ENCODE assay signal across 26 cellular contexts in the genomic region with DNA sequence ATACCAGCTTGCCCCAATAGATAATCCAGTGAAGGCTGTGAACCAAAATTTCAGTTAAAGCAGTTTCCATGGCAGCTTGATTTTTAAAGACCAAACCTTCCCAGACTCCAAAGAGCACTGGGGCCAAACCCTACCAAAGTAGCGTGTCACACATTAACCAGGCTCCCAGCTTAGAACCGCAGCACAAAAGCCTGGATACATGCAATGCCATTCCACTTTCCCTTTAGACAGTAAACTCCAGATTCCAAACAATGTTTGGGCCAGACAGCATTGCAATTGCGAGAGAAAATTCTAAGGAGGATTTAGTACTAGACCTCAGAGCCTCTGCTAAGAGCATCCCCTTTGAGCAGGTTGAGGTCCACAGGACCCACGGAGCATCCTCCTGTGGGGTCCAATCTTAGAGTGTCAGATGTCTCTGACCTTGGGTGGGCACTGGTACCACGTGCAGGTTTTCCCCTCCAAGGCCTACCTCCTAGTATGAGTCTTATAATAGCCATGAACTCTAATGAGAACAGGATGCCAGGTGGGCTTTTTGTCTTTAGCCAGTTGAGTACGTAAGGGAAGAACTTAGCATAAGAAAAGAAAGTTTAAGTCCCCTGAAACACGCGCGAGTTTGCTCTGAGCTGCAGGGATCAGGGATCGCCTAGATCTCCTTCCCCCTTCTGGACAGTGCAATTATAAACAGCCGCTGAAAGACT. TPM values are rescaled to one million over a fixed set of nuclear protein-coding genes. Genes with fewer than 3 reads are reported as not detected.
DNase-seq lines count a peak whose midpoint lies in the region; ATAC-seq and TF ChIP-seq lines count a peak whose summit lies in the region.
"Had no signal": no experiment of that assay in that cellular context is flagged by ENCODE, and none has a peak within 500 bp of the region (broad histone marks: within the 10 kb centered on the region; RNA-seq: fewer than 3 reads in every experiment).

No MANE protein-coding gene starts in this region.

- ATAC-seq in GM21786 (IDR thresholded peaks at IDR 0.05; ENCODE audit: unreplicated experiment) (no peak), GM19328 (IDR thresholded peaks at IDR 0.05; ENCODE audit: unreplicated experiment) (no peak)
- ATAC-seq: CD8-positive, alpha-beta T cell; left ventricle myocardium superior; natural killer cell treated with Interleukin-12 subunit alpha and Interleukin-12 subunit beta and Interleukin-15 and Interleukin-18, amount 100 ng/mL, for 72 hours had no signal

- H2BK120ac ChIP-seq in mesendoderm (ENCODE audit: low read depth, low read length), result no peak overlapping the region

- H3K18ac ChIP-seq in mesendoderm (ENCODE audit: low read length), result no peak overlapping the region

- no CpG with 5 or more reads among the region's 11 CpGs for WGBS in mesendoderm (ENCODE audit: extremely low coverage, insufficient coverage, low lambda C conversion rate)

- H3K4me3 ChIP-seq in AG10803 (ENCODE audit: low read length) (no peak overlapping the region), KMS-11 (IDR thresholded peaks at IDR 0.05; ENCODE audit: insufficient read depth, low read depth, low read length) (no peak overlapping the region), iPS-18a (ENCODE audit: low read length) (no peak overlapping the region), mesendoderm (ENCODE audit: low read length) (no peak overlapping the region), MM.1S (ENCODE audit: low read length) (no peak overlapping the region)
- H3K4me3 ChIP-seq: transverse colon had no signal

- H2BK15ac ChIP-seq in mesendoderm (replicated peaks; ENCODE audit: low read depth), result no peak overlapping the region

- TF ChIP-seq CTCF in AG10803 (conservative IDR thresholded peaks at IDR 0.05; ENCODE audit: low read length) (no peak), KMS-11 (conservative IDR thresholded peaks at IDR 0.05; ENCODE audit: low read depth, low read length) (no peak), MM.1S (IDR thresholded peaks at IDR 0.05; ENCODE audit: low read length) (no peak)

- peaks cover 53% of the 10 kb centered on the region for H3K4me1 ChIP-seq in KMS-11 (ENCODE audit: low read depth, poor library complexity, severe bottlenecking)
- peaks cover 19% of the 10 kb centered on the region for H3K4me1 ChIP-seq in iPS-18a (ENCODE audit: control insufficient read depth, low read depth, low read length)
- H3K4me1 ChIP-seq in mesendoderm (ENCODE audit: control insufficient read depth, low read depth, low read length), result no peaks in the 10 kb centered on the region
- H3K4me1 ChIP-seq in MM.1S (ENCODE audit: low read length), result peaks cover 28% of the 10 kb centered on the region

- no peak overlapping the region for H3K9ac ChIP-seq in KMS-11
- no peak overlapping the region for H3K9ac ChIP-seq in iPS-18a (ENCODE audit: low read length)
- H3K9ac ChIP-seq in mesendoderm (ENCODE audit: low read length), result no peak overlapping the region
- H3K9ac ChIP-seq in MM.1S (ENCODE audit: low read length), result no peak overlapping the region

- H3K9me3 ChIP-seq in iPS-18a (ENCODE audit: control insufficient read depth, low read depth, low read length), result peaks cover 6% of the 10 kb centered on the region
- no peaks in the 10 kb centered on the region for H3K9me3 ChIP-seq in MM.1S (replicated peaks; ENCODE audit: insufficient read depth, low read length)

- H3K9me2 ChIP-seq in MM.1S (replicated peaks; ENCODE audit: insufficient read depth, low read length), result no peaks in the 10 kb centered on the region

- H2AK5ac ChIP-seq in mesendoderm (ENCODE audit: low read length), result no peak overlapping the region

- no peak overlapping the region for H3K23ac ChIP-seq in mesendoderm (ENCODE audit: low read length)

- H4K5ac ChIP-seq in mesendoderm (ENCODE audit: low read length), result no peak overlapping the region

- no peak overlapping the region for H3K27ac ChIP-seq in KMS-11
- peak overlapping the region; percentile 59 for H3K27ac ChIP-seq in iPS-18a (ENCODE audit: low read length)
- no peak overlapping the region for H3K27ac ChIP-seq in mesendoderm (ENCODE audit: low read depth, low read length)
- no peak overlapping the region for H3K27ac ChIP-seq in MM.1S (ENCODE audit: low read length)
- H3K27ac ChIP-seq: transverse colon, VCaP had no signal

- H3K36me3 ChIP-seq in KMS-11 (ENCODE audit: insufficient read depth) (no peaks in the 10 kb centered on the region), iPS-18a (ENCODE audit: control insufficient read depth, low read depth, low read length) (no peaks in the 10 kb centered on the region), mesendoderm (ENCODE audit: control insufficient read depth, insufficient read depth, low read length) (no peaks in the 10 kb centered on the region), MM.1S (replicated peaks; ENCODE audit: insufficient read depth, low read length) (no peaks in the 10 kb centered on the region)
- H3K36me3 ChIP-seq: transverse colon had no signal

- H3K4me2 ChIP-seq in KMS-11, result peak overlapping the region; percentile 72; the same call in 1 of the 2 replicates
- H3K4me2 ChIP-seq in mesendoderm (ENCODE audit: low read length), result no peak overlapping the region
- H3K4me2 ChIP-seq in MM.1S (ENCODE audit: low read depth, low read length), result no peak overlapping the region

- H3F3A ChIP-seq in MM.1S (ENCODE audit: insufficient read depth, low read length), result peaks cover 18% of the 10 kb centered on the region

- H3K56ac ChIP-seq in mesendoderm (ENCODE audit: low read length), result no peak overlapping the region

- no peaks in the 10 kb centered on the region for H3K79me2 ChIP-seq in KMS-11 (ENCODE audit: insufficient read depth, low read depth)
- H3K79me2 ChIP-seq in mesendoderm (ENCODE audit: control insufficient read depth, insufficient read depth, low read length), result no peaks in the 10 kb centered on the region
- no peaks in the 10 kb centered on the region for H3K79me2 ChIP-seq in MM.1S (ENCODE audit: low read length)

- H4K20me1 ChIP-seq in KMS-11 (ENCODE audit: insufficient read depth) (no peaks in the 10 kb centered on the region), MM.1S (ENCODE audit: insufficient read depth, low read length) (no peaks in the 10 kb centered on the region)

- peak; percentile 16 for DNase-seq in AG10803 (ENCODE audit: low read depth)
- DNase-seq in mesendoderm, result peak; percentile 2
- no peak for DNase-seq in MM.1S
- DNase-seq in activated CD8-positive, alpha-beta memory T cell treated with anti-CD3 and anti-CD28 coated beads for 24 hours, result no peak
- DNase-seq: activated CD4-positive, alpha-beta T cell treated with anti-CD3 and anti-CD28 coated beads, Interleukin-2, amount 10 ng/mL, durations not matched to agents 7 days and 5 days; activated naive CD4-positive, alpha-beta T cell treated with anti-CD3 and anti-CD28 coated beads for 36 hours; amniotic stem cell; CD8-positive, alpha-beta T cell; DMS 273 treated with DMSO at 0.1 percent for 48 hours; GDM1; GOT3; Kasumi-1; left ventricle myocardium superior; NCI-H1092; NCI-H1930; NCI-H2227 treated with DMSO at 0.1 percent for 48 hours; NCI-H774; OCI-M1; stimulated activated CD8-positive, alpha-beta memory T cell treated with anti-CD3 and anti-CD28 coated beads, Interleukin-4, amount 100 ng/mL, for 48 hours; transverse colon had no signal

- H2AFZ ChIP-seq in KMS-11 (ENCODE audit: low read depth), result no peak overlapping the region
- H2AFZ ChIP-seq in MM.1S (ENCODE audit: low read length), result no peak overlapping the region

- no peak overlapping the region for H4K8ac ChIP-seq in mesendoderm (ENCODE audit: low read depth, low read length)

- H3K79me1 ChIP-seq in mesendoderm (ENCODE audit: low read length), result no peaks in the 10 kb centered on the region

- no peaks in the 10 kb centered on the region for H3K27me3 ChIP-seq in KMS-11 (ENCODE audit: insufficient read depth, low read depth)
- H3K27me3 ChIP-seq in iPS-18a (ENCODE audit: control insufficient read depth, insufficient read depth, low read length), result no peaks in the 10 kb centered on the region
- no peaks in the 10 kb centered on the region for H3K27me3 ChIP-seq in mesendoderm (ENCODE audit: insufficient read depth, low read length, poor library complexity)
- H3K27me3 ChIP-seq in MM.1S (replicated peaks; ENCODE audit: insufficient read depth, low read length), result no peaks in the 10 kb centered on the region
- H3K27me3 ChIP-seq: transverse colon had no signal

- H2BK5ac ChIP-seq in mesendoderm (ENCODE audit: low read length), result no peak overlapping the region

- no peak overlapping the region for H3K4ac ChIP-seq in mesendoderm (ENCODE audit: low read depth, low read length)

RNA-seq across cellular contexts. Expression of a gene that starts 38.8 kb away (rescaled TPM):
- polyA plus RNA-seq in mesendoderm (2013, experiment 1 of 2), result 0.51 TPM
- polyA plus RNA-seq in mesendoderm (2013, experiment 2 of 2), result 0.59 TPM

Comparison
In these comparisons a context has a peak if more than half of its experiments do, and no peak if none do; other contexts are left out.
1. DNase-seq: peak in AG10803 (single experiment) and mesendoderm (single experiment); none in MM.1S (single experiment) and activated CD8-positive, alpha-beta memory T cell treated with anti-CD3 and anti-CD28 coated beads for 24 hours (single experiment).